ENCODE assay signal across 1 cellular context in the genomic region with DNA sequence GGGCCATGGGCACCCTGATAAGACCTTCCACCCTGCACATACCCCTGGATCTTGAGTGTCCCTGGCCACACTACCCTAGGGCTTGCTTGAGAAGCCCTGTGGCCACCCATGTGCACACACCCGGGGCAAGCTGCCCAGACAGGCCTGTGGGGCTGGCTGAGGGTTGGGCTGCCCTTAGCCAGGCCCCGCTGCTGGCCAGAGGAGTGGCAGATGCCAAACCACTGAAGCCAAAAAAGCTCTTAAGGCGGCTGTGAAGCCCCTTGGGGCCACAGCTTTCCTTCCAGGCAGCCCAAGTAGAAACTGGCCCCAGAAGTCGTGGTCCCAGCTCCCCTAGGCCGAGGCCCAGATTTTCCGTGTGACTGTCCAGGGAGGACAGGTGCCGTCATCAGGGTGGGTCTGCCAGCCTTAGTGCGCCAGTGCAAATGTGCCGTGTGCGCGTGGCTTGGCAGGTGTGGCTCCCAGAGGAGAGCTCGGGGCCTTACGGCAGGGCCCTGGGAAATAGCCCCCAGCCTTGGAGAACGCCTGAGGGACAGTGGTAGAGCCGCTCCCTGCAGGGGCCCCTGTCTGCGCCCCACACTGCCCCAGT.
TF ChIP-seq lines count a peak whose summit lies in the region.

No MANE protein-coding gene starts in this region.

TF ChIP-seq in HEK293, 187 proteins besides CTCF, POLR2A, EP300 and RAD21 (continued from another document):
- no peak for TF ChIP-seq ZNF777 (tag by site-specific recombination; IDR thresholded peaks at IDR 0.05; ENCODE audit: borderline replicate concordance)
